1 cellular context compared by ENCODE assay signal in genomic region chr5:56459978-56460377, GRCh38.
TF ChIP-seq lines count a peak whose summit lies in the region.

No MANE protein-coding gene starts in this region.

TF ChIP-seq in GM23338, 12 proteins besides CTCF, POLR2A, EP300 and RAD21 (continued from another document):
- TF ChIP-seq ZNF462 (CRISPR knock-in tag; IDR thresholded peaks at IDR 0.05), result no peak
- TF ChIP-seq, protein P1, sequence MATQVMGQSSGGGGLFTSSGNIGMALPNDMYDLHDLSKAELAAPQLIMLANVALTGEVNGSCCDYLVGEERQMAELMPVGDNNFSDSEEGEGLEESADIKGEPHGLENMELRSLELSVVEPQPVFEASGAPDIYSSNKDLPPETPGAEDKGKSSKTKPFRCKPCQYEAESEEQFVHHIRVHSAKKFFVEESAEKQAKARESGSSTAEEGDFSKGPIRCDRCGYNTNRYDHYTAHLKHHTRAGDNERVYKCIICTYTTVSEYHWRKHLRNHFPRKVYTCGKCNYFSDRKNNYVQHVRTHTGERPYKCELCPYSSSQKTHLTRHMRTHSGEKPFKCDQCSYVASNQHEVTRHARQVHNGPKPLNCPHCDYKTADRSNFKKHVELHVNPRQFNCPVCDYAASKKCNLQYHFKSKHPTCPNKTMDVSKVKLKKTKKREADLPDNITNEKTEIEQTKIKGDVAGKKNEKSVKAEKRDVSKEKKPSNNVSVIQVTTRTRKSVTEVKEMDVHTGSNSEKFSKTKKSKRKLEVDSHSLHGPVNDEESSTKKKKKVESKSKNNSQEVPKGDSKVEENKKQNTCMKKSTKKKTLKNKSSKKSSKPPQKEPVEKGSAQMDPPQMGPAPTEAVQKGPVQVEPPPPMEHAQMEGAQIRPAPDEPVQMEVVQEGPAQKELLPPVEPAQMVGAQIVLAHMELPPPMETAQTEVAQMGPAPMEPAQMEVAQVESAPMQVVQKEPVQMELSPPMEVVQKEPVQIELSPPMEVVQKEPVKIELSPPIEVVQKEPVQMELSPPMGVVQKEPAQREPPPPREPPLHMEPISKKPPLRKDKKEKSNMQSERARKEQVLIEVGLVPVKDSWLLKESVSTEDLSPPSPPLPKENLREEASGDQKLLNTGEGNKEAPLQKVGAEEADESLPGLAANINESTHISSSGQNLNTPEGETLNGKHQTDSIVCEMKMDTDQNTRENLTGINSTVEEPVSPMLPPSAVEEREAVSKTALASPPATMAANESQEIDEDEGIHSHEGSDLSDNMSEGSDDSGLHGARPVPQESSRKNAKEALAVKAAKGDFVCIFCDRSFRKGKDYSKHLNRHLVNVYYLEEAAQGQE (IDR thresholded peaks at IDR 0.05; ENCODE audit: unreplicated experiment), result no peak
